Comparison of ENCODE assay signal across 22 cellular contexts in genomic region chr10:4525095-4525494, GRCh38.
DNase-seq lines count a peak whose midpoint lies in the region; ATAC-seq, FAIRE-seq and TF ChIP-seq lines count a peak whose summit lies in the region.
"Had no signal": no experiment of that assay in that cellular context is flagged by ENCODE, and none has a peak within 500 bp of the region (broad histone marks: within the 10 kb centered on the region; RNA-seq: fewer than 3 reads in every experiment).

No MANE protein-coding gene starts in this region.

- H2AFZ ChIP-seq in K562 (ENCODE audit: low read depth, low read length), result no peak overlapping the region
- H2AFZ ChIP-seq: GM23338 had no signal

- ATAC-seq in K562 (no peak), HG03025 (IDR thresholded peaks at IDR 0.05; ENCODE audit: low FRiP score, unreplicated experiment) (no peak)
- ATAC-seq: GM12878, GM23338, HCT116 had no signal

- no peaks in the 10 kb centered on the region for H3K36me3 Mint-ChIP-seq in glutamatergic neuron (ENCODE audit: unreplicated experiment)
- H3K36me3 Mint-ChIP-seq: CD4-positive, CD25-positive, alpha-beta regulatory T cell; CD8-positive, alpha-beta memory T cell had no signal

- no peak overlapping the region for H3K4me2 ChIP-seq in K562 (ENCODE audit: insufficient read depth, low read length)
- H3K4me2 ChIP-seq: BLaER1, GM23338 had no signal

- CTCF ChIA-PET in K562 (lab: Yijun Ruan, JAX; ENCODE audit: low intra/inter-chr PET ratio), result no interaction called here

- no peak overlapping the region for H3K9ac ChIP-seq in K562 (ENCODE audit: insufficient read depth in 1 of 2, low read depth in 2 of 2, low read length in 2 of 2)
- H3K9ac ChIP-seq: BLaER1 had no signal

- in situ Hi-C loops in K562 (cut with MboI), result no loop called here

- peaks cover 17% of the 10 kb centered on the region for H3K4me1 Mint-ChIP-seq in glutamatergic neuron (ENCODE audit: low read depth, unreplicated experiment)
- H3K4me1 Mint-ChIP-seq: CD4-positive, CD25-positive, alpha-beta regulatory T cell; CD8-positive, alpha-beta memory T cell; GM23338; H9 had no signal

- POLR2A ChIA-PET in K562 (lab: Yijun Ruan, JAX), result interaction anchor here (0.6 kb wide), 1 partner anchor 17 kb away, joined by 3 read pairs; no protein-coding TSS in a partner anchor

- H3K79me2 ChIP-seq in K562 (ENCODE audit: control insufficient read depth, insufficient read depth, low read length), result no peaks in the 10 kb centered on the region

- H3K27me3 Mint-ChIP-seq in glutamatergic neuron (ENCODE audit: unreplicated experiment), result no peaks in the 10 kb centered on the region

- H3K9me3 ChIP-seq in K562 (replicated peaks; ENCODE audit: control insufficient read depth, insufficient read depth, low read depth, low read length), result no peaks in the 10 kb centered on the region
- H3K9me3 ChIP-seq: BLaER1 had no signal

- H3K4me3 Mint-ChIP-seq in glutamatergic neuron (ENCODE audit: unreplicated experiment), result no peak overlapping the region
- H3K4me3 Mint-ChIP-seq: B cell; CD4-positive, CD25-positive, alpha-beta regulatory T cell; CD8-positive, alpha-beta memory T cell; GM23338; H9 had no signal

- H3K9me1 ChIP-seq in K562 (ENCODE audit: control insufficient read depth, insufficient read depth, low read length), result no peaks in the 10 kb centered on the region

- DNase-seq in NCI-H2171 treated with DMSO at 0.1 percent for 48 hours (lab: John Stamatoyannopoulos, UW) (peak; percentile 30), NCI-H2171 (lab: John Stamatoyannopoulos, UW) (no peak), K562 (ENCODE audit: extremely low read depth in 1 of 4, low spot score in 3 of 4) (no peak), glutamatergic neuron (no peak), NCI-H187 (lab: John Stamatoyannopoulos, UW) (no peak)
- DNase-seq: CD4-positive, CD25-positive, alpha-beta regulatory T cell; CD8-positive, alpha-beta memory T cell; DMS 273 treated with DMSO at 0.1 percent for 48 hours; DMS79; EL; GDM1; H9 had no signal

- TF ChIP-seq RAD21 in K562 (CRISPR knock-in tag; conservative IDR thresholded peaks at IDR 0.05 in 1 of 2, IDR thresholded peaks at IDR 0.05 in 1 of 2), result no peak

- TF ChIP-seq CTCF in K562 (IDR thresholded peaks at IDR 0.05 in 2 of 3, conservative IDR thresholded peaks at IDR 0.05 in 1 of 3; ENCODE audit: insufficient read depth in 2 of 3, low read depth in 1 of 3, low read length in 3 of 3), result no peak
- TF ChIP-seq CTCF in glutamatergic neuron (IDR thresholded peaks at IDR 0.05; ENCODE audit: partially characterized antibody, unreplicated experiment), result no peak

- no peak overlapping the region for H3K4me3 ChIP-seq in K562
- H3K4me3 ChIP-seq: BLaER1, GM12878, GM23338 had no signal

- no peaks in the 10 kb centered on the region for H3K36me3 ChIP-seq in K562 (ENCODE audit: control insufficient read depth, insufficient read depth, low read length)
- H3K36me3 ChIP-seq: BLaER1 had no signal

- no peaks in the 10 kb centered on the region for H3K9me3 Mint-ChIP-seq in glutamatergic neuron (ENCODE audit: unreplicated experiment)
- H3K9me3 Mint-ChIP-seq: CD8-positive, alpha-beta memory T cell; H9 had no signal

- H3K4me1 ChIP-seq in K562 (replicated peaks in 1 of 2; ENCODE audit: control insufficient read depth in 2 of 2, insufficient read depth in 2 of 2, low read length in 2 of 2), result no peaks in the 10 kb centered on the region

- no TSS peak for BruUV-seq in K562 (replicated peaks; lab: Mats Ljungman, UMichigan)

- no peak for TF ChIP-seq EP300 in K562 (IDR thresholded peaks at IDR 0.05; ENCODE audit: low read length)

- H3K27ac Mint-ChIP-seq in glutamatergic neuron (ENCODE audit: unreplicated experiment), result peak overlapping the region; percentile 54
- H3K27ac Mint-ChIP-seq: B cell; CD4-positive, CD25-positive, alpha-beta regulatory T cell; CD8-positive, alpha-beta memory T cell; GM23338; H9 had no signal

- no peak for TF ChIP-seq POLR2A in K562 (conservative IDR thresholded peaks at IDR 0.05)

- FAIRE-seq in K562 (lab: Jason Lieb, UNC), result no peak
- FAIRE-seq: A204.1, D721Med, GM12878 had no signal

- H4K20me1 ChIP-seq in K562 (replicated peaks; ENCODE audit: control insufficient read depth, insufficient read depth, low read length), result no peaks in the 10 kb centered on the region
- H4K20me1 ChIP-seq: BLaER1 had no signal

- intact Hi-C loops in K562 (cut with micrococcal nuclease), result no loop called here

- H3K27ac ChIP-seq in K562 (ENCODE audit: extremely low read depth, low read depth, low read length), result no peak overlapping the region
- H3K27ac ChIP-seq: 22Rv1, BLaER1, C4-2B had no signal

- WGBS in K562 (ENCODE audit: insufficient coverage, low coverage, missing lambda C conversion rate), result 0% methylated on average over 1 of the region's 1 CpG

- peaks cover 2% of the 10 kb centered on the region in 2 experiments; a peak in 3 of 5 replicates for H3K27me3 ChIP-seq in K562 (ENCODE audit: control insufficient read depth in 2 of 2, insufficient read depth in 2 of 2, low read length in 2 of 2)
- H3K27me3 ChIP-seq: BLaER1 had no signal

TF ChIP-seq in K562, 482 proteins besides CTCF, POLR2A, EP300 and RAD21:
- no peak for TF ChIP-seq ATF1 (CRISPR knock-in tag; IDR thresholded peaks at IDR 0.05)
- 0 out of 2 replicates have a peak, but pooled peaks have one; percentile 24 for TF ChIP-seq ATF1 (tag; IDR thresholded peaks at IDR 0.05)
- TF ChIP-seq NEUROD1 (IDR thresholded peaks at IDR 0.05; ENCODE audit: borderline replicate concordance, low read depth, low read length, partially characterized antibody), result no peak
- TF ChIP-seq CBX3 (IDR thresholded peaks at IDR 0.05; ENCODE audit: borderline replicate concordance in 1 of 2, low read length in 2 of 2), result no peak
- TF ChIP-seq YY1 (IDR thresholded peaks at IDR 0.05; ENCODE audit: borderline replicate concordance in 1 of 3, control insufficient read depth in 1 of 3, extremely low read depth in 1 of 3, insufficient read depth in 3 of 3, insufficient read length in 1 of 3, insufficient replicate concordance in 2 of 3, low read depth in 1 of 3, low read length in 2 of 3), result no peak
TF ChIP-seq in K562: peak in this region for 1.
